ENCODE assay signal across 10 cellular contexts in genomic region chr13:113364371-113364932, GRCh38. TPM values are rescaled to one million over a fixed set of nuclear protein-coding genes. Genes with fewer than 3 reads are reported as not detected.
DNase-seq lines count a peak whose midpoint lies in the region; ATAC-seq and TF ChIP-seq lines count a peak whose summit lies in the region.
"Had no signal": no experiment of that assay in that cellular context is flagged by ENCODE, and none has a peak within 500 bp of the region (broad histone marks: within the 10 kb centered on the region; RNA-seq: fewer than 3 reads in every experiment).

No MANE protein-coding gene starts in this region.

- H3K4me3 ChIP-seq in epithelial cell of esophagus (ENCODE audit: low read length) (peak overlapping the region; percentile 22), neural cell (ENCODE audit: low read length) (peak overlapping the region; percentile 33)

- H3K9me2 ChIP-seq in neural cell (ENCODE audit: insufficient read depth, low read length), result no peaks in the 10 kb centered on the region

- peak overlapping the region; percentile 12 for H3K9ac ChIP-seq in neural cell (ENCODE audit: low read length)

- H3K36me3 Mint-ChIP-seq in stimulated activated memory B cell treated with anti-CD40 and anti-IgM and Interleukin-4, amounts not matched to agents 10 μg/mL and 1 μg/mL and 100 μg/mL, for 72 hours, result no peaks in the 10 kb centered on the region
- no peaks in the 10 kb centered on the region for H3K36me3 Mint-ChIP-seq in activated T-helper 2 cell treated with anti-CD3 and anti-CD28 coated beads, Interferon-gamma antibody, Interleukin-2, Interleukin-4, amounts not matched to agents 10 μg/mL and 5 μg/mL and 100 μg/mL, durations not matched to agents 14 hours and 24 hours and 36 hours (ENCODE audit: low read depth)
- H3K36me3 Mint-ChIP-seq: CD4-positive, CD25-positive, alpha-beta regulatory T cell; immature natural killer cell had no signal

- peaks cover 7% of the 10 kb centered on the region for H3K4me1 Mint-ChIP-seq in stimulated activated naive CD8-positive, alpha-beta T cell treated with anti-CD3 and anti-CD28 coated beads, Interleukin-15, amount 100 ng/mL, for 72 hours
- peaks cover 6% of the 10 kb centered on the region for H3K4me1 Mint-ChIP-seq in stimulated activated memory B cell treated with anti-CD40 and anti-IgM and Interleukin-4, amounts not matched to agents 10 μg/mL and 1 μg/mL and 100 μg/mL, for 72 hours
- peaks cover 1% of the 10 kb centered on the region for H3K4me1 Mint-ChIP-seq in activated T-helper 2 cell treated with anti-CD3 and anti-CD28 coated beads, Interferon-gamma antibody, Interleukin-2, Interleukin-4, amounts not matched to agents 10 μg/mL and 5 μg/mL and 100 μg/mL, durations not matched to agents 14 hours and 24 hours and 36 hours (ENCODE audit: low read depth)

- H3K27ac Mint-ChIP-seq in stimulated activated naive CD8-positive, alpha-beta T cell treated with anti-CD3 and anti-CD28 coated beads, Interleukin-15, amount 100 ng/mL, for 72 hours, result no peak overlapping the region
- H3K27ac Mint-ChIP-seq in stimulated activated memory B cell treated with anti-CD40 and anti-IgM and Interleukin-4, amounts not matched to agents 10 μg/mL and 1 μg/mL and 100 μg/mL, for 72 hours, result no peak overlapping the region
- no peak overlapping the region for H3K27ac Mint-ChIP-seq in activated T-helper 2 cell treated with anti-CD3 and anti-CD28 coated beads, Interferon-gamma antibody, Interleukin-2, Interleukin-4, amounts not matched to agents 10 μg/mL and 5 μg/mL and 100 μg/mL, durations not matched to agents 14 hours and 24 hours and 36 hours
- H3K27ac Mint-ChIP-seq: CD4-positive, CD25-positive, alpha-beta regulatory T cell; immature natural killer cell had no signal

- H3K9me3 Mint-ChIP-seq in stimulated activated naive CD8-positive, alpha-beta T cell treated with anti-CD3 and anti-CD28 coated beads, Interleukin-15, amount 100 ng/mL, for 72 hours, result no peaks in the 10 kb centered on the region
- H3K9me3 Mint-ChIP-seq in stimulated activated memory B cell treated with anti-CD40 and anti-IgM and Interleukin-4, amounts not matched to agents 10 μg/mL and 1 μg/mL and 100 μg/mL, for 72 hours, result no peaks in the 10 kb centered on the region
- H3K9me3 Mint-ChIP-seq in activated T-helper 2 cell treated with anti-CD3 and anti-CD28 coated beads, Interferon-gamma antibody, Interleukin-2, Interleukin-4, amounts not matched to agents 10 μg/mL and 5 μg/mL and 100 μg/mL, durations not matched to agents 14 hours and 24 hours and 36 hours, result no peaks in the 10 kb centered on the region
- H3K9me3 Mint-ChIP-seq: CD4-positive, CD25-positive, alpha-beta regulatory T cell; immature natural killer cell had no signal

- no peaks in the 10 kb centered on the region for H4K20me1 ChIP-seq in neural cell (ENCODE audit: insufficient read depth)

- H3K27me3 ChIP-seq in neural cell (ENCODE audit: insufficient read depth, low read depth, low read length), result peaks cover 14% of the 10 kb centered on the region

- no peak for ATAC-seq in stimulated activated naive CD8-positive, alpha-beta T cell treated with anti-CD3 and anti-CD28 coated beads, Interleukin-15, amount 100 ng/mL, for 72 hours
- ATAC-seq in stimulated activated naive CD8-positive, alpha-beta T cell treated with anti-CD3 and anti-CD28 coated beads, Interleukin-15, Interleukin-2, amounts not matched to agents 100 U/mL and 50 U/mL, for 24 hours, result no peak
- no peak for ATAC-seq in HG03432 (IDR thresholded peaks at IDR 0.05; ENCODE audit: unreplicated experiment)
- no peak for ATAC-seq in stimulated activated memory B cell treated with anti-CD40 and anti-IgM and Interleukin-4, amounts not matched to agents 10 μg/mL and 1 μg/mL and 100 μg/mL, for 72 hours

- H3K27ac ChIP-seq in neural cell (ENCODE audit: low read length), result no peak overlapping the region

- intact Hi-C loops in activated T-helper 2 cell treated with anti-CD3 and anti-CD28 coated beads, Interferon-gamma antibody, Interleukin-2, Interleukin-4, amounts not matched to agents 10 μg/mL and 5 μg/mL and 100 μg/mL, durations not matched to agents 14 hours and 24 hours and 36 hours (cut with micrococcal nuclease), result no loop called here

- no peaks in the 10 kb centered on the region for H3K9me3 ChIP-seq in neural cell (ENCODE audit: low read length)

- DNase-seq in stimulated activated naive CD8-positive, alpha-beta T cell treated with anti-CD3 and anti-CD28 coated beads, Interleukin-15, amount 100 ng/mL, for 72 hours, result no peak
- no peak for DNase-seq in stimulated activated naive CD8-positive, alpha-beta T cell treated with anti-CD3 and anti-CD28 coated beads, Interleukin-15, Interleukin-2, amounts not matched to agents 100 U/mL and 50 U/mL, for 24 hours
- DNase-seq in epithelial cell of esophagus (ENCODE audit: low read depth) (peak; percentile 9), NCI-H510A treated with DMSO at 0.1 percent for 48 hours (lab: John Stamatoyannopoulos, UW) (no peak)
- no peak for DNase-seq in activated T-helper 2 cell treated with anti-CD3 and anti-CD28 coated beads, Interferon-gamma antibody, Interleukin-2, Interleukin-4, amounts not matched to agents 10 μg/mL and 5 μg/mL and 100 μg/mL, durations not matched to agents 14 hours and 24 hours and 36 hours (ENCODE audit: low spot score)

- peaks cover 48% of the 10 kb centered on the region for H3K27me3 Mint-ChIP-seq in stimulated activated naive CD8-positive, alpha-beta T cell treated with anti-CD3 and anti-CD28 coated beads, Interleukin-15, amount 100 ng/mL, for 72 hours
- peaks cover 39% of the 10 kb centered on the region for H3K27me3 Mint-ChIP-seq in stimulated activated memory B cell treated with anti-CD40 and anti-IgM and Interleukin-4, amounts not matched to agents 10 μg/mL and 1 μg/mL and 100 μg/mL, for 72 hours
- peaks cover 24% of the 10 kb centered on the region for H3K27me3 Mint-ChIP-seq in activated T-helper 2 cell treated with anti-CD3 and anti-CD28 coated beads, Interferon-gamma antibody, Interleukin-2, Interleukin-4, amounts not matched to agents 10 μg/mL and 5 μg/mL and 100 μg/mL, durations not matched to agents 14 hours and 24 hours and 36 hours (ENCODE audit: low read depth)

- TF ChIP-seq EP300 in neural cell (conservative IDR thresholded peaks at IDR 0.05; ENCODE audit: poor library complexity, severe bottlenecking), result no peak

- no peaks in the 10 kb centered on the region for H3K36me3 ChIP-seq in neural cell (ENCODE audit: insufficient read depth, low read length)

- H3K79me2 ChIP-seq in neural cell (replicated peaks; ENCODE audit: insufficient read depth, low read length), result no peaks in the 10 kb centered on the region

- H3K4me3 Mint-ChIP-seq in stimulated activated naive CD8-positive, alpha-beta T cell treated with anti-CD3 and anti-CD28 coated beads, Interleukin-15, amount 100 ng/mL, for 72 hours, result peak overlapping the region; percentile 29 to 46
- H3K4me3 Mint-ChIP-seq in stimulated activated memory B cell treated with anti-CD40 and anti-IgM and Interleukin-4, amounts not matched to agents 10 μg/mL and 1 μg/mL and 100 μg/mL, for 72 hours, result no peak overlapping the region
- no peak overlapping the region for H3K4me3 Mint-ChIP-seq in activated T-helper 2 cell treated with anti-CD3 and anti-CD28 coated beads, Interferon-gamma antibody, Interleukin-2, Interleukin-4, amounts not matched to agents 10 μg/mL and 5 μg/mL and 100 μg/mL, durations not matched to agents 14 hours and 24 hours and 36 hours (ENCODE audit: low read depth)

- TF ChIP-seq CTCF in epithelial cell of esophagus (IDR thresholded peaks at IDR 0.05; ENCODE audit: insufficient read depth, low read depth, low read length, missing control alignments) (no peak), neural cell (IDR thresholded peaks at IDR 0.05; ENCODE audit: poor library complexity, severe bottlenecking) (no peak)

- no peak for TF ChIP-seq RAD21 in neural cell (conservative IDR thresholded peaks at IDR 0.05)

- no peak overlapping the region for H2AFZ ChIP-seq in neural cell (ENCODE audit: low read depth, low read length)

- H3K4me2 ChIP-seq in neural cell (ENCODE audit: low read length), result no peak overlapping the region

- H3F3A ChIP-seq in neural cell (ENCODE audit: insufficient read depth, low read length, poor library complexity, severe bottlenecking), result no peaks in the 10 kb centered on the region

TF ChIP-seq in neural cell, 6 proteins besides CTCF, POLR2A, EP300 and RAD21:
- TF ChIP-seq REST (IDR thresholded peaks at IDR 0.05; ENCODE audit: borderline replicate concordance), result no peak
- TF ChIP-seq EZH2 (IDR thresholded peaks at IDR 0.05; ENCODE audit: borderline replicate concordance, insufficient read depth, low read length, poor library complexity, severe bottlenecking), result no peak
- TF ChIP-seq SMC3 (conservative IDR thresholded peaks at IDR 0.05; ENCODE audit: poor library complexity), result no peak
- no peak for TF ChIP-seq POLR2AphosphoS5 (IDR thresholded peaks at IDR 0.05)
- no peak for TF ChIP-seq TAF1 (IDR thresholded peaks at IDR 0.05; ENCODE audit: low read depth)
- no peak for TF ChIP-seq MXI1 (conservative IDR thresholded peaks at IDR 0.05; ENCODE audit: poor library complexity, severe bottlenecking)

RNA-seq across cellular contexts. Expression of gene GRTP1, which starts 0.5 kb away (rescaled TPM):
- 1.8 TPM in 1 of 2 replicates, not detected in the other for polyA plus RNA-seq in neural cell
- not detected in 2 replicates for polyA minus RNA-seq in neural cell
- not detected in 2 replicates for total RNA-seq in activated T-helper 2 cell treated with anti-CD3 and anti-CD28 coated beads, Interferon-gamma antibody, Interleukin-2, Interleukin-4, amounts not matched to agents 10 μg/mL and 5 μg/mL and 100 μg/mL, durations not matched to agents 14 hours and 24 hours and 36 hours
- total RNA-seq: CD4-positive, CD25-positive, alpha-beta regulatory T cell had no signal

Comparison
In these comparisons a context has a peak if more than half of its experiments do, and no peak if none do; other contexts are left out.
1. H3K4me3 Mint-ChIP-seq: peak in stimulated activated naive CD8-positive, alpha-beta T cell treated with anti-CD3 and anti-CD28 coated beads, Interleukin-15, amount 100 ng/mL, for 72 hours (2 of 2); none in stimulated activated memory B cell treated with anti-CD40 and anti-IgM and Interleukin-4, amounts not matched to agents 10 μg/mL and 1 μg/mL and 100 μg/mL, for 72 hours (single experiment) and activated T-helper 2 cell treated with anti-CD3 and anti-CD28 coated beads, Interferon-gamma antibody, Interleukin-2, Interleukin-4, amounts not matched to agents 10 μg/mL and 5 μg/mL and 100 μg/mL, durations not matched to agents 14 hours and 24 hours and 36 hours (single experiment).